In genomic region chr1:223714421-223714724, GRCh38 we compare ENCODE assay signal across 9 cellular contexts. TPM values are rescaled to one million over a fixed set of nuclear protein-coding genes. Genes with fewer than 3 reads are reported as not detected.
DNase-seq lines count a peak whose midpoint lies in the region; ATAC-seq and TF ChIP-seq lines count a peak whose summit lies in the region.
"Had no signal": no experiment of that assay in that cellular context is flagged by ENCODE, and none has a peak within 500 bp of the region (broad histone marks: within the 10 kb centered on the region; RNA-seq: fewer than 3 reads in every experiment).

No MANE protein-coding gene starts in this region.

- DNase-seq in BE2C (no peak), coronary artery (ENCODE audit: low spot score) (no peak), natural killer cell (no peak), DMS53 (lab: John Stamatoyannopoulos, UW) (no peak)

- no peak for TF ChIP-seq CTCF in BE2C (IDR thresholded peaks at IDR 0.05; ENCODE audit: low read depth, low read length)
- no peak for TF ChIP-seq CTCF in Loucy (conservative IDR thresholded peaks at IDR 0.05; ENCODE audit: low read length)
- no peak for TF ChIP-seq CTCF in coronary artery (IDR thresholded peaks at IDR 0.05)
- TF ChIP-seq CTCF in natural killer cell (IDR thresholded peaks at IDR 0.05) = no peak

- H3K9ac ChIP-seq in Loucy (ENCODE audit: low read depth, low read length, poor library complexity, severe bottlenecking) = no peak overlapping the region

- H3K4me3 ChIP-seq in BE2C (ENCODE audit: low read depth, low read length) (0 out of 2 replicates have a peak overlapping the region, but pooled peaks have one; percentile 82), Loucy (ENCODE audit: low read length, poor library complexity, severe bottlenecking) (no peak overlapping the region), coronary artery (peak overlapping the region; percentile 86)

- peak overlapping the region; percentile 92 to 94 for H3K27ac Mint-ChIP-seq in natural killer cell

- intact Hi-C loops in natural killer cell (cut with micrococcal nuclease) = no loop called here

- H3K4me1 ChIP-seq in BE2C (no peaks in the 10 kb centered on the region; the same call in 1 of the 2 replicates), Loucy (ENCODE audit: insufficient read depth, low read length, poor library complexity, severe bottlenecking) (peaks cover 32% of the 10 kb centered on the region)

- no peaks in the 10 kb centered on the region for H3K9me3 Mint-ChIP-seq in natural killer cell

- no peak overlapping the region for H2AFZ ChIP-seq in Loucy (ENCODE audit: low read length)

- no peaks in the 10 kb centered on the region for H3K79me2 ChIP-seq in Loucy (ENCODE audit: insufficient read depth, low read length)

- H3K36me3 ChIP-seq in BE2C = no peaks in the 10 kb centered on the region; the same call in 1 of the 2 replicates
- no peaks in the 10 kb centered on the region for H3K36me3 ChIP-seq in Loucy (ENCODE audit: insufficient read depth, low read length)

- H3K27me3 ChIP-seq in BE2C (no peaks in the 10 kb centered on the region), Loucy (ENCODE audit: insufficient read depth, low read length, poor library complexity, severe bottlenecking) (no peaks in the 10 kb centered on the region)

- H3K4me2 ChIP-seq in Loucy (ENCODE audit: low read depth, low read length, poor library complexity, severe bottlenecking) = peak overlapping the region; percentile 67

- ATAC-seq in natural killer cell (no peak), GM19324 (IDR thresholded peaks at IDR 0.05; ENCODE audit: low FRiP score, unreplicated experiment) (no peak), HG02571 (IDR thresholded peaks at IDR 0.05; ENCODE audit: unreplicated experiment) (no peak), GM21381 (IDR thresholded peaks at IDR 0.05; ENCODE audit: unreplicated experiment) (no peak)

- H3K36me3 Mint-ChIP-seq in natural killer cell = no peaks in the 10 kb centered on the region

- H3K27ac ChIP-seq in coronary artery = peak overlapping the region in 1 of 2 donors; percentile 96

- H3K9me2 ChIP-seq in Loucy (replicated peaks; ENCODE audit: low read depth, low read length) = no peaks in the 10 kb centered on the region

- H3K27me3 Mint-ChIP-seq in natural killer cell (ENCODE audit: low read depth in 2 of 2) = no peaks in the 10 kb centered on the region

- H3K4me3 Mint-ChIP-seq in natural killer cell = peak overlapping the region; percentile 82

- peaks cover 61 to 69% of the 10 kb centered on the region in 2 donors for H3K4me1 Mint-ChIP-seq in natural killer cell

- no peaks in the 10 kb centered on the region for H3F3A ChIP-seq in Loucy (ENCODE audit: low read depth)

- H3K9me3 ChIP-seq in BE2C (peaks cover 2% of the 10 kb centered on the region; the same call in 1 of the 2 replicates), Loucy (ENCODE audit: insufficient read depth, low read depth, low read length) (no peaks in the 10 kb centered on the region)

- no peaks in the 10 kb centered on the region for H4K20me1 ChIP-seq in Loucy (ENCODE audit: insufficient read depth, low read length, poor library complexity, severe bottlenecking)

RNA-seq across cellular contexts. Expression of gene CAPN2, which starts 2.0 kb away (rescaled TPM):
- 66.5 TPM for polyA plus RNA-seq in BE2C (2012; ENCODE audit: insufficient read depth, insufficient read length, low read depth)
- total RNA-seq in natural killer cell = 100 to 1,000 TPM; 228 to 275 (median 236) TPM

RNA-seq across cellular contexts. Expression of gene CAPN8, which starts 48.9 kb away (rescaled TPM):
- not detected for polyA plus RNA-seq in BE2C (2012; ENCODE audit: insufficient read depth, insufficient read length, low read depth)
- 1 to 10 TPM in 1 of 3 donors, under 1 TPM in 2; 0.18 to 6.7 (median 0.84) TPM for total RNA-seq in natural killer cell
- total RNA-seq: mesenteric fat pad had no signal
